In genomic region chr1:233993651-233994050, GRCh38 we compare ENCODE assay signal across 14 cellular contexts.
DNase-seq lines count a peak whose midpoint lies in the region; FAIRE-seq lines count a peak whose summit lies in the region.
"Had no signal": no experiment of that assay in that cellular context is flagged by ENCODE, and none has a peak within 500 bp of the region (broad histone marks: within the 10 kb centered on the region; RNA-seq: fewer than 3 reads in every experiment).

No MANE protein-coding gene starts in this region.

- peaks cover 4% of the 10 kb centered on the region for H3K27me3 Mint-ChIP-seq in activated naive CD8-positive, alpha-beta T cell treated with anti-CD3 and anti-CD28 coated beads for 36 hours

- H3K27ac Mint-ChIP-seq in activated naive CD8-positive, alpha-beta T cell treated with anti-CD3 and anti-CD28 coated beads for 36 hours = no peak overlapping the region
- H3K27ac Mint-ChIP-seq: activated naive CD4-positive, alpha-beta T cell treated with anti-CD3 and anti-CD28 coated beads, Interleukin-2, amount 50 U/mL, for 24 hours; naive B cell had no signal

- no peaks in the 10 kb centered on the region for H3K9me3 Mint-ChIP-seq in activated naive CD8-positive, alpha-beta T cell treated with anti-CD3 and anti-CD28 coated beads for 36 hours
- H3K9me3 Mint-ChIP-seq: activated naive CD4-positive, alpha-beta T cell treated with anti-CD3 and anti-CD28 coated beads, Interleukin-2, amount 50 U/mL, for 24 hours had no signal

- no peak overlapping the region for H3K4me3 Mint-ChIP-seq in activated naive CD8-positive, alpha-beta T cell treated with anti-CD3 and anti-CD28 coated beads for 36 hours
- H3K4me3 Mint-ChIP-seq: activated naive CD4-positive, alpha-beta T cell treated with anti-CD3 and anti-CD28 coated beads, Interleukin-2, amount 50 U/mL, for 24 hours; naive B cell had no signal

- H3K4me1 Mint-ChIP-seq in activated naive CD8-positive, alpha-beta T cell treated with anti-CD3 and anti-CD28 coated beads for 36 hours = no peaks in the 10 kb centered on the region
- H3K4me1 Mint-ChIP-seq: activated naive CD4-positive, alpha-beta T cell treated with anti-CD3 and anti-CD28 coated beads, Interleukin-2, amount 50 U/mL, for 24 hours; naive B cell had no signal

- no peak for FAIRE-seq in urothelium cell line (lab: Jason Lieb, UNC)

- peak; percentile 24 for DNase-seq in stimulated activated CD4-positive, alpha-beta T cell treated with anti-CD3 and anti-CD28 coated beads, Interleukin-1b, Interleukin-23, amount 100 ng/mL, for 48 hours
- DNase-seq in stimulated activated CD4-positive, alpha-beta T cell treated with anti-CD3 and anti-CD28 coated beads, Interleukin-4, amount 100 ng/mL, for 4 hours = no peak
- DNase-seq in NCI-H1417 treated with DMSO at 0.1 percent for 48 hours (lab: John Stamatoyannopoulos, UW) (peak; percentile 68), urothelium cell line (ENCODE audit: low spot score) (peak; percentile 50), SHP77 (lab: John Stamatoyannopoulos, UW) (no peak), NCI-H128 (lab: John Stamatoyannopoulos, UW; ENCODE audit: unreplicated experiment) (no peak), ureter (ENCODE audit: low spot score) (no peak)
- peak; percentile 2 for DNase-seq in activated naive CD8-positive, alpha-beta T cell treated with anti-CD3 and anti-CD28 coated beads for 36 hours
- DNase-seq: C1 segment of cervical spinal cord; effector CD8-positive, alpha-beta T cell; MV-4-11; naive B cell; OCI-M1 had no signal

- no peaks in the 10 kb centered on the region for H3K36me3 Mint-ChIP-seq in activated naive CD8-positive, alpha-beta T cell treated with anti-CD3 and anti-CD28 coated beads for 36 hours
- H3K36me3 Mint-ChIP-seq: activated naive CD4-positive, alpha-beta T cell treated with anti-CD3 and anti-CD28 coated beads, Interleukin-2, amount 50 U/mL, for 24 hours; naive B cell had no signal

Comparison
In these comparisons a context has a peak if more than half of its experiments do, and no peak if none do; other contexts are left out.
1. DNase-seq: peak in stimulated activated CD4-positive, alpha-beta T cell treated with anti-CD3 and anti-CD28 coated beads, Interleukin-1b, Interleukin-23, amount 100 ng/mL, for 48 hours (single experiment), NCI-H1417 treated with DMSO at 0.1 percent for 48 hours (single experiment), activated naive CD8-positive, alpha-beta T cell treated with anti-CD3 and anti-CD28 coated beads for 36 hours (single experiment) and urothelium cell line (single experiment); none in stimulated activated CD4-positive, alpha-beta T cell treated with anti-CD3 and anti-CD28 coated beads, Interleukin-4, amount 100 ng/mL, for 4 hours (0 of 2), SHP77 (0 of 2), NCI-H128 (single experiment) and ureter (single experiment).